Comparison of ENCODE assay signal across 17 cellular contexts in the genomic region with DNA sequence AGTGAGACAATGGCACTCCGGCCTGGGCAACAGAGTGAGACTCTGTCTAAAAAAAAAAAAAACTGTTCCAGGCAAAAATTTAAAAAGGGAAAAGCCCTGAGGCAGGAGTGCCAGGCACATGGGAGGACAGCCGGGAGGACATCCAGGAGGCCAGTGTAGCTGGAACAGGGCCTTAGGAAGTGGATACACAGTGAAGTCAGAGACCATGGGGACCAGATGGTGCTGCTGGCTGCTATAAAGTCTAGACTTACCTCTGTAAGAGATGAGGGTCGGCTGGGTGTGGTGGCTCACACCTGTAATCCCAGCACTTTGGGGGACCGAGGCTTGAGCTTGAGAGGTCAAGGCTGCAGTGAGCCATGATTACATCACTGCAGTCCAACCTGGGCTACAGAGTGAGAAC. TPM values are rescaled to one million over a fixed set of nuclear protein-coding genes. Genes with fewer than 3 reads are reported as not detected.
DNase-seq lines count a peak whose midpoint lies in the region; ATAC-seq, FAIRE-seq and TF ChIP-seq lines count a peak whose summit lies in the region.
"Had no signal": no experiment of that assay in that cellular context is flagged by ENCODE, and none has a peak within 500 bp of the region (broad histone marks: within the 10 kb centered on the region; RNA-seq: fewer than 3 reads in every experiment).

No MANE protein-coding gene starts in this region.

- no peak overlapping the region for H3K4me3 Mint-ChIP-seq in MCF 10A (ENCODE audit: unreplicated experiment)
- H3K4me3 Mint-ChIP-seq: H9 had no signal

- H3K27me3 ChIP-seq in breast epithelium (no peaks in the 10 kb centered on the region), K562 (ENCODE audit: control insufficient read depth in 2 of 2, insufficient read depth in 2 of 2, low read length in 2 of 2) (no peaks in the 10 kb centered on the region; a peak in 1 of 5 replicates)
- H3K27me3 ChIP-seq: BLaER1 had no signal

- H3K9ac ChIP-seq in K562 (ENCODE audit: insufficient read depth in 1 of 2, low read depth in 2 of 2, low read length in 2 of 2), result no peak overlapping the region
- H3K9ac ChIP-seq: BLaER1 had no signal

- TF ChIP-seq RAD21 in K562 (CRISPR knock-in tag; conservative IDR thresholded peaks at IDR 0.05 in 1 of 2, IDR thresholded peaks at IDR 0.05 in 1 of 2), result no peak

- WGBS in K562 (ENCODE audit: insufficient coverage, low coverage, missing lambda C conversion rate), result 68% methylated on average over 4 of the region's 4 CpGs

- H3K4me2 ChIP-seq in K562 (ENCODE audit: insufficient read depth, low read length), result no peak overlapping the region

- no peak overlapping the region for H2AFZ ChIP-seq in K562 (ENCODE audit: low read depth, low read length)

- peak overlapping the region; percentile 50 for H3K27ac Mint-ChIP-seq in MCF 10A (ENCODE audit: low read depth, unreplicated experiment)
- H3K27ac Mint-ChIP-seq: H9 had no signal

- H3K27me3 Mint-ChIP-seq in MCF 10A (ENCODE audit: insufficient read depth, unreplicated experiment), result no peaks in the 10 kb centered on the region

- H3K4me1 ChIP-seq in breast epithelium (no peaks in the 10 kb centered on the region), K562 (replicated peaks in 1 of 2; ENCODE audit: control insufficient read depth in 2 of 2, insufficient read depth in 2 of 2, low read length in 2 of 2) (peaks cover 6 to 20% of the 10 kb centered on the region in 2 experiments; a peak in 4 of 5 replicates)
- H3K4me1 ChIP-seq: Caco-2 had no signal

- H3K9me1 ChIP-seq in K562 (ENCODE audit: control insufficient read depth, insufficient read depth, low read length), result no peaks in the 10 kb centered on the region

- DNase-seq in MCF 10A (ENCODE audit: unreplicated experiment) (no peak), breast epithelium (ENCODE audit: low spot score in 2 of 2) (no peak), K562 (ENCODE audit: extremely low read depth in 1 of 4, low spot score in 3 of 4) (no peak), medulla oblongata (ENCODE audit: extremely low spot score) (peak; percentile 24), GM10248 (ENCODE audit: extremely low spot score) (no peak), DMS153 treated with DMSO at 0.1 percent for 48 hours (lab: John Stamatoyannopoulos, UW; ENCODE audit: unreplicated experiment) (no peak)
- DNase-seq: 8988T; AML-193; Caco-2; CD8-positive, alpha-beta memory T cell; GOT3; H9 had no signal

- peaks cover 17% of the 10 kb centered on the region for H3K79me2 ChIP-seq in K562 (ENCODE audit: control insufficient read depth, insufficient read depth, low read length)

- no peaks in the 10 kb centered on the region for H3K9me3 Mint-ChIP-seq in MCF 10A (ENCODE audit: unreplicated experiment)

- peaks cover 56% of the 10 kb centered on the region for H3K36me3 Mint-ChIP-seq in MCF 10A (ENCODE audit: insufficient read depth, unreplicated experiment)

- intact Hi-C loops in MCF 10A (cut with micrococcal nuclease), result no loop called here
- intact Hi-C loops in breast epithelium (cut with DNase I; ENCODE audit: low total_unique reads), result no loop called here
- intact Hi-C loops in K562 (cut with micrococcal nuclease), result no loop called here

- TF ChIP-seq CTCF in MCF 10A (IDR thresholded peaks at IDR 0.05; ENCODE audit: unreplicated experiment), result no peak
- TF ChIP-seq CTCF in breast epithelium (IDR thresholded peaks at IDR 0.05), result no peak
- TF ChIP-seq CTCF in K562 (IDR thresholded peaks at IDR 0.05 in 2 of 3, conservative IDR thresholded peaks at IDR 0.05 in 1 of 3; ENCODE audit: insufficient read depth in 2 of 3, low read depth in 1 of 3, low read length in 3 of 3), result no peak
- TF ChIP-seq CTCF in GM10248 (IDR thresholded peaks at IDR 0.05; ENCODE audit: control extremely low read depth, extremely low read depth, low read depth, missing control alignments), result no peak

- no peak for TF ChIP-seq POLR2A in breast epithelium (IDR thresholded peaks at IDR 0.05)
- TF ChIP-seq POLR2A in K562 (conservative IDR thresholded peaks at IDR 0.05), result no peak; the same call in 1 of the 2 replicates

- H3K36me3 ChIP-seq in breast epithelium, result no peaks in the 10 kb centered on the region
- H3K36me3 ChIP-seq in K562 (ENCODE audit: control insufficient read depth, insufficient read depth, low read length), result peaks cover 23% of the 10 kb centered on the region; the same call in 2 of the 3 replicates

- H3K27ac ChIP-seq in breast epithelium (no peak overlapping the region), K562 (ENCODE audit: extremely low read depth, low read depth, low read length) (no peak overlapping the region)
- H3K27ac ChIP-seq: BLaER1 had no signal

- no peak for TF ChIP-seq EP300 in K562 (IDR thresholded peaks at IDR 0.05; ENCODE audit: low read length)

- no peak for FAIRE-seq in K562 (lab: Jason Lieb, UNC)
- FAIRE-seq: GM12891 had no signal

- in situ Hi-C loops in K562 (cut with MboI), result no loop called here

- CTCF ChIA-PET in MCF 10A (lab: Yijun Ruan, JAX), result interaction anchor here (0.7 to 12.4 kb wide), 3 partner anchors 68 to 343 kb away, joined by 3 to 138 read pairs (median 5); partner anchors contain the start of gene ETFB
- CTCF ChIA-PET in K562 (lab: Yijun Ruan, JAX; ENCODE audit: low intra/inter-chr PET ratio), result no interaction called here
- CTCF ChIA-PET in GM10248 (lab: Yijun Ruan, JAX), result no interaction called here

- H4K20me1 ChIP-seq in K562 (replicated peaks; ENCODE audit: control insufficient read depth, insufficient read depth, low read length), result no peaks in the 10 kb centered on the region
- H4K20me1 ChIP-seq: BLaER1 had no signal

- BruUV-seq in MCF 10A (replicated peaks; lab: Mats Ljungman, UMichigan) (no TSS peak), K562 (replicated peaks; lab: Mats Ljungman, UMichigan) (no TSS peak)

- POLR2A ChIA-PET in MCF 10A (lab: Yijun Ruan, JAX), result interaction anchor here (0.6 to 2.4 kb wide), 3 partner anchors 20 to 472 kb away, joined by 3 to 7 read pairs (median 5); no protein-coding TSS in a partner anchor
- POLR2A ChIA-PET in K562 (lab: Yijun Ruan, JAX), result no interaction called here
- POLR2A ChIA-PET in GM10248 (lab: Yijun Ruan, JAX), result interaction anchor here (0.7 kb wide), 1 partner anchor 913 kb away, joined by 4 read pairs; no protein-coding TSS in a partner anchor

- H3K4me3 ChIP-seq in breast epithelium (no peak overlapping the region), K562 (no peak overlapping the region)
- H3K4me3 ChIP-seq: BLaER1 had no signal

- ATAC-seq in K562 (no peak), GM21515 (IDR thresholded peaks at IDR 0.05; ENCODE audit: unreplicated experiment) (no peak)

- no peaks in the 10 kb centered on the region for H3K9me3 ChIP-seq in breast epithelium
- no peaks in the 10 kb centered on the region for H3K9me3 ChIP-seq in K562 (replicated peaks; ENCODE audit: control insufficient read depth, insufficient read depth, low read depth, low read length)
- H3K9me3 ChIP-seq: Caco-2 had no signal

- peaks cover 51% of the 10 kb centered on the region for H3K4me1 Mint-ChIP-seq in MCF 10A (ENCODE audit: insufficient read depth, unreplicated experiment)

RNA-seq across cellular contexts. Expression of gene HAS1, which starts 15.0 kb away (rescaled TPM):
- total RNA-seq in MCF 10A (2022) (0.34 and 0.42 TPM in 2 replicates), breast epithelium (10 to 100 TPM in 1 of 3 donors, 1 to 10 TPM in 1, under 1 TPM in 1; 0.33 to 61.8 (median 4.2) TPM), K562 (2014; rRNA removed) (not detected in 2 replicates), K562 (2014; rRNA removed; fragmentation: Illumina TruSeq; extraction: Trizol) (not detected in 2 replicates), K562 (2015; rRNA removed; fragmentation: Illumina TruSeq; extraction: Trizol) (0.08 TPM in 1 of 2 replicates, not detected in the other), K562 (2021) (0.09 and 0.18 TPM in 2 replicates)
- 0.65 and 0.79 TPM in 2 replicates for total RNA-seq in K562 (2011; cell fraction: chromatin; rRNA removed; ENCODE audit: low replicate concordance)
- total RNA-seq in K562 (2011; cell fraction: nucleolus; rRNA removed), result 0.53 and 1.3 TPM in 2 replicates
- total RNA-seq in K562 (2011; cell fraction: nucleoplasm; rRNA removed), result 0.51 TPM in 1 of 2 replicates, not detected in the other
- polyA plus RNA-seq in K562 (2011; rRNA removed) (0.22 and 0.27 TPM in 2 replicates), K562 (2014; fragmentation: Illumina TruSeq; extraction: Trizol) (not detected in 2 replicates), K562 (2014; fragmentation: Nextera tagmentation; extraction: Ambion mirVana) (not detected), K562 (2014; rRNA removed) (0.05 TPM in 1 of 2 replicates, not detected in the other)
- 0.28 and 1.00 TPM in 2 replicates for polyA plus RNA-seq in K562 (2011; cell fraction: cytosol; rRNA removed)
- polyA plus RNA-seq in K562 (2011; cell fraction: nucleus; rRNA removed), result 0.13 and 0.61 TPM in 2 replicates
- polyA plus RNA-seq in K562 (2012), result 0.18 and 0.22 TPM in 2 replicates
- 0.28 TPM in 1 of 2 replicates, not detected in the other for polyA minus RNA-seq in K562 (2011; rRNA and poly(A)+ RNA removed)
- not detected in 2 replicates for polyA minus RNA-seq in K562 (2011; cell fraction: cytosol; rRNA and poly(A)+ RNA removed)
- not detected in 2 replicates for polyA minus RNA-seq in K562 (2011; cell fraction: nucleus; rRNA and poly(A)+ RNA removed)
- total RNA-seq: Caco-2; CD8-positive, alpha-beta memory T cell; Daoy; HT1080 had no signal
- polyA plus RNA-seq: CD8-positive, alpha-beta memory T cell had no signal

RNA-seq across cellular contexts. Expression of gene SPACA6, which starts 15.7 kb away (rescaled TPM):
- total RNA-seq in MCF 10A (2022) (13.1 and 18.1 TPM in 2 replicates), breast epithelium (10 to 100 TPM in 2 of 3 donors, 1 to 10 TPM in 1; 9.1 to 29.3 (median 27.2) TPM), K562 (2014; rRNA removed) (11.4 and 15.6 TPM in 2 replicates), K562 (2014; rRNA removed; fragmentation: Illumina TruSeq; extraction: Trizol) (3.0 and 3.4 TPM in 2 replicates), K562 (2015; rRNA removed; fragmentation: Illumina TruSeq; extraction: Trizol) (5.8 TPM in 2 replicates), K562 (2021) (14.2 and 16.2 TPM in 2 replicates)
- 25.4 and 53.9 TPM in 2 replicates for total RNA-seq in K562 (2011; cell fraction: chromatin; rRNA removed; ENCODE audit: low replicate concordance)
- total RNA-seq in K562 (2011; cell fraction: nucleolus; rRNA removed), result 33.2 and 42.4 TPM in 2 replicates
- total RNA-seq in K562 (2011; cell fraction: nucleoplasm; rRNA removed), result 38.6 and 44.8 TPM in 2 replicates
- polyA plus RNA-seq in K562 (2011; rRNA removed) (7.3 and 10.9 TPM in 2 replicates), K562 (2014; fragmentation: Illumina TruSeq; extraction: Trizol) (5.9 and 6.2 TPM in 2 replicates), K562 (2014; fragmentation: Nextera tagmentation; extraction: Ambion mirVana) (1 to 10 TPM; 1.3 to 1.4 TPM), K562 (2014; rRNA removed) (17.3 and 27.0 TPM in 2 replicates)
- 5.7 and 10.0 TPM in 2 replicates for polyA plus RNA-seq in K562 (2011; cell fraction: cytosol; rRNA removed)
- polyA plus RNA-seq in K562 (2011; cell fraction: nucleus; rRNA removed), result 60.9 and 80.4 TPM in 2 replicates
- 17.3 and 20.1 TPM in 2 replicates for polyA plus RNA-seq in K562 (2012)
- 3.5 and 4.2 TPM in 2 replicates for polyA minus RNA-seq in K562 (2011; rRNA and poly(A)+ RNA removed)
- 1.4 and 5.6 TPM in 2 replicates for polyA minus RNA-seq in K562 (2011; cell fraction: cytosol; rRNA and poly(A)+ RNA removed)
- 13.5 and 14.4 TPM in 2 replicates for polyA minus RNA-seq in K562 (2011; cell fraction: nucleus; rRNA and poly(A)+ RNA removed)

RNA-seq across cellular contexts. Expression of gene FPR1, which starts 42.9 kb away (rescaled TPM):
- total RNA-seq in MCF 10A (2022), result 6.2 and 8.6 TPM in 2 replicates
- total RNA-seq in breast epithelium, result 10 to 100 TPM in 2 of 3 donors, 1 to 10 TPM in 1; 6.0 to 14.9 (median 13.1) TPM
- not detected in 2 replicates for total RNA-seq in K562 (2011; cell fraction: chromatin; rRNA removed; ENCODE audit: low replicate concordance)
- total RNA-seq in K562 (2011; cell fraction: nucleolus; rRNA removed), result not detected in 2 replicates
- not detected in 2 replicates for total RNA-seq in K562 (2011; cell fraction: nucleoplasm; rRNA removed)
- not detected in 2 replicates for total RNA-seq in K562 (2014; rRNA removed)
- not detected in 2 replicates for total RNA-seq in K562 (2014; rRNA removed; fragmentation: Illumina TruSeq; extraction: Trizol)
- total RNA-seq in K562 (2015; rRNA removed; fragmentation: Illumina TruSeq; extraction: Trizol), result 0.25 TPM in 1 of 2 replicates, not detected in the other
- 0.18 TPM in 1 of 2 replicates, not detected in the other for total RNA-seq in K562 (2021)
- 0.04 TPM in 1 of 2 replicates, not detected in the other for polyA plus RNA-seq in K562 (2011; rRNA removed)
- 0.07 and 0.12 TPM in 2 replicates for polyA plus RNA-seq in K562 (2011; cell fraction: cytosol; rRNA removed)
- not detected in 2 replicates for polyA plus RNA-seq in K562 (2011; cell fraction: nucleus; rRNA removed)
- 0.07 and 0.19 TPM in 2 replicates for polyA plus RNA-seq in K562 (2012)
- polyA plus RNA-seq in K562 (2014; fragmentation: Illumina TruSeq; extraction: Trizol), result 0.06 and 0.12 TPM in 2 replicates
- under 1 TPM; 0.10 to 0.14 TPM for polyA plus RNA-seq in K562 (2014; fragmentation: Nextera tagmentation; extraction: Ambion mirVana)
- 1.7 TPM in 1 of 2 replicates, not detected in the other for polyA plus RNA-seq in K562 (2014; rRNA removed)
- 0.14 and 0.15 TPM in 2 replicates for polyA minus RNA-seq in K562 (2011; rRNA and poly(A)+ RNA removed)
- not detected in 2 replicates for polyA minus RNA-seq in K562 (2011; cell fraction: cytosol; rRNA and poly(A)+ RNA removed)
- not detected in 2 replicates for polyA minus RNA-seq in K562 (2011; cell fraction: nucleus; rRNA and poly(A)+ RNA removed)
- total RNA-seq: Caco-2; CD8-positive, alpha-beta memory T cell; H9 had no signal
- polyA plus RNA-seq: CD8-positive, alpha-beta memory T cell had no signal

RNA-seq across cellular contexts. Expression of gene FPR2, which starts 52.2 kb away (rescaled TPM):
- not detected in 2 replicates for total RNA-seq in MCF 10A (2022)
- under 1 TPM; 0.15 to 0.98 (median 0.32) TPM for total RNA-seq in breast epithelium
- total RNA-seq in K562 (2011; cell fraction: chromatin; rRNA removed; ENCODE audit: low replicate concordance), result not detected in 2 replicates
- not detected in 2 replicates for total RNA-seq in K562 (2011; cell fraction: nucleolus; rRNA removed)
- not detected in 2 replicates for total RNA-seq in K562 (2011; cell fraction: nucleoplasm; rRNA removed)
- not detected in 2 replicates for total RNA-seq in K562 (2014; rRNA removed)
- not detected in 2 replicates for total RNA-seq in K562 (2014; rRNA removed; fragmentation: Illumina TruSeq; extraction: Trizol)
- total RNA-seq in K562 (2015; rRNA removed; fragmentation: Illumina TruSeq; extraction: Trizol), result not detected in 2 replicates
- total RNA-seq in K562 (2021), result not detected in 2 replicates
- polyA plus RNA-seq in K562 (2011; rRNA removed), result not detected in 2 replicates
- polyA plus RNA-seq in K562 (2011; cell fraction: cytosol; rRNA removed), result 0.07 TPM in 1 of 2 replicates, not detected in the other
- polyA plus RNA-seq in K562 (2011; cell fraction: nucleus; rRNA removed), result not detected in 2 replicates
- polyA plus RNA-seq in K562 (2012), result 0.04 and 0.12 TPM in 2 replicates
- polyA plus RNA-seq in K562 (2014; fragmentation: Illumina TruSeq; extraction: Trizol), result not detected in 2 replicates
- polyA plus RNA-seq in K562 (2014; fragmentation: Nextera tagmentation; extraction: Ambion mirVana), result under 1 TPM; 0.03 to 0.07 TPM
- 0.15 and 0.19 TPM in 2 replicates for polyA plus RNA-seq in K562 (2014; rRNA removed)
- polyA minus RNA-seq in K562 (2011; rRNA and poly(A)+ RNA removed), result not detected in 2 replicates
- polyA minus RNA-seq in K562 (2011; cell fraction: cytosol; rRNA and poly(A)+ RNA removed), result not detected in 2 replicates
- polyA minus RNA-seq in K562 (2011; cell fraction: nucleus; rRNA and poly(A)+ RNA removed), result not detected in 2 replicates
- total RNA-seq: Caco-2; CD8-positive, alpha-beta memory T cell; Daoy; H9 had no signal
- polyA plus RNA-seq: CD8-positive, alpha-beta memory T cell had no signal
